In genomic region chr7:143331179-143331825, GRCh38 we compare ENCODE assay signal across 12 cellular contexts. TPM values are rescaled to one million over a fixed set of nuclear protein-coding genes. Genes with fewer than 3 reads are reported as not detected.
DNase-seq lines count a peak whose midpoint lies in the region; ATAC-seq, FAIRE-seq and TF ChIP-seq lines count a peak whose summit lies in the region.
"Had no signal": no experiment of that assay in that cellular context is flagged by ENCODE, and none has a peak within 500 bp of the region (broad histone marks: within the 10 kb centered on the region; RNA-seq: fewer than 3 reads in every experiment).

No MANE protein-coding gene starts in this region.

- DNase-seq in ACHN: peak; percentile 19
- DNase-seq in HS-27A (ENCODE audit: low read depth): peak; percentile 4
- no peak for DNase-seq in K562 (ENCODE audit: extremely low read depth in 1 of 4, low spot score in 3 of 4)
- DNase-seq in lung (ENCODE audit: low spot score): no peak
- no peak for DNase-seq in Karpas-422
- DNase-seq: NCI-H1436; stimulated activated naive CD4-positive, alpha-beta T cell treated with Interleukin-2 at 50 U/mL for 16 hours had no signal

- H3K4me1 ChIP-seq in K562 (replicated peaks in 1 of 2; ENCODE audit: control insufficient read depth in 2 of 2, insufficient read depth in 2 of 2, low read length in 2 of 2) (no peaks in the 10 kb centered on the region), lung (ENCODE audit: control insufficient read depth in 2 of 2, insufficient read depth in 2 of 2, low read length in 2 of 2) (no peaks in the 10 kb centered on the region), Karpas-422 (ENCODE audit: low read length) (no peaks in the 10 kb centered on the region)
- H3K4me1 ChIP-seq: BLaER1 had no signal

- H3K27me3 ChIP-seq in K562 (ENCODE audit: control insufficient read depth in 2 of 2, insufficient read depth in 2 of 2, low read length in 2 of 2): peaks cover 39 to 71% of the 10 kb centered on the region in 2 experiments
- H3K27me3 ChIP-seq in lung (ENCODE audit: control insufficient read depth, insufficient read depth): no peaks in the 10 kb centered on the region
- H3K27me3 ChIP-seq in Karpas-422 (ENCODE audit: low read length): no peaks in the 10 kb centered on the region
- H3K27me3 ChIP-seq: BLaER1 had no signal

- TF ChIP-seq CTCF in K562 (IDR thresholded peaks at IDR 0.05 in 2 of 3, conservative IDR thresholded peaks at IDR 0.05 in 1 of 3; ENCODE audit: insufficient read depth in 2 of 3, low read depth in 1 of 3, low read length in 3 of 3) (no peak), lung (IDR thresholded peaks at IDR 0.05; ENCODE audit: control extremely low read depth, extremely low read depth) (no peak)

- POLR2A ChIA-PET in K562 (lab: Yijun Ruan, JAX): interaction anchor here (0.8 kb wide), 1 partner anchor 49 kb away, joined by 3 read pairs; no protein-coding TSS in a partner anchor

- CTCF ChIA-PET in K562 (lab: Yijun Ruan, JAX; ENCODE audit: low intra/inter-chr PET ratio): no interaction called here

- no peak for TF ChIP-seq RAD21 in K562 (CRISPR knock-in tag; conservative IDR thresholded peaks at IDR 0.05 in 1 of 2, IDR thresholded peaks at IDR 0.05 in 1 of 2)

- H3K9me2 ChIP-seq in Karpas-422 (replicated peaks; ENCODE audit: insufficient read depth, low read length): no peaks in the 10 kb centered on the region

- H3K4me3 ChIP-seq in K562 (no peak overlapping the region), lung (no peak overlapping the region), Karpas-422 (ENCODE audit: low read length) (no peak overlapping the region)
- H3K4me3 ChIP-seq: BLaER1 had no signal

- BruUV-seq in K562 (replicated peaks; lab: Mats Ljungman, UMichigan): no TSS peak

- WGBS in K562 (ENCODE audit: insufficient coverage, low coverage, missing lambda C conversion rate): under 1% methylated on average over 8 of the region's 8 CpGs
- 81 to 83% methylated on average over 8 of the region's 8 CpGs for WGBS in lung, 2 donors

- intact Hi-C loops in K562 (cut with micrococcal nuclease): no loop called here

- no peak overlapping the region for H3K27ac ChIP-seq in K562 (ENCODE audit: extremely low read depth, low read depth, low read length)
- H3K27ac ChIP-seq in lung (ENCODE audit: low read depth in 1 of 2, low read length in 1 of 2): no peak overlapping the region
- H3K27ac ChIP-seq in Karpas-422 (ENCODE audit: low read length): no peak overlapping the region
- H3K27ac ChIP-seq: BLaER1, VCaP had no signal

- H3K9me1 ChIP-seq in K562 (ENCODE audit: control insufficient read depth, insufficient read depth, low read length): no peaks in the 10 kb centered on the region

- in situ Hi-C loops in ACHN (cut with HindIII; ENCODE audit: low pct_ligation_motif_present, low pct_unique_long_range_greater_than_20kb, low sequenced_read_pairs): no loop called here
- in situ Hi-C loops in K562 (cut with MboI): no loop called here

- H4K20me1 ChIP-seq in K562 (replicated peaks; ENCODE audit: control insufficient read depth, insufficient read depth, low read length): no peaks in the 10 kb centered on the region
- H4K20me1 ChIP-seq in Karpas-422 (ENCODE audit: insufficient read depth, low read depth, low read length): no peaks in the 10 kb centered on the region
- H4K20me1 ChIP-seq: BLaER1 had no signal

- H3K9ac ChIP-seq in K562 (ENCODE audit: insufficient read depth in 1 of 2, low read depth in 2 of 2, low read length in 2 of 2) (no peak overlapping the region), Karpas-422 (ENCODE audit: low read length) (no peak overlapping the region)
- H3K9ac ChIP-seq: BLaER1 had no signal

- TF ChIP-seq POLR2A in K562 (conservative IDR thresholded peaks at IDR 0.05): no peak

- TF ChIP-seq EP300 in K562 (IDR thresholded peaks at IDR 0.05; ENCODE audit: low read length): no peak

- H2AFZ ChIP-seq in K562 (ENCODE audit: low read depth, low read length) (no peak overlapping the region), Karpas-422 (ENCODE audit: low read length) (no peak overlapping the region)

- H3K36me3 ChIP-seq in K562 (ENCODE audit: control insufficient read depth, insufficient read depth, low read length) (no peaks in the 10 kb centered on the region), lung (ENCODE audit: control insufficient read depth in 2 of 2, insufficient read depth in 2 of 2, low read length in 2 of 2) (no peaks in the 10 kb centered on the region), Karpas-422 (ENCODE audit: insufficient read depth, low read length) (no peaks in the 10 kb centered on the region)
- H3K36me3 ChIP-seq: BLaER1 had no signal

- no peak for FAIRE-seq in K562 (lab: Jason Lieb, UNC)

- H3K79me2 ChIP-seq in K562 (ENCODE audit: control insufficient read depth, insufficient read depth, low read length) (no peaks in the 10 kb centered on the region), Karpas-422 (ENCODE audit: low read length) (no peaks in the 10 kb centered on the region)

- no peak overlapping the region for H3K4me2 ChIP-seq in K562 (ENCODE audit: insufficient read depth, low read length)
- H3K4me2 ChIP-seq in Karpas-422 (ENCODE audit: low read depth, low read length, poor library complexity, severe bottlenecking): no peak overlapping the region
- H3K4me2 ChIP-seq: BLaER1 had no signal

- no peaks in the 10 kb centered on the region for H3K9me3 ChIP-seq in K562 (replicated peaks; ENCODE audit: control insufficient read depth, insufficient read depth, low read depth, low read length)
- peaks cover 0 to under 1% of the 10 kb centered on the region in 2 donors for H3K9me3 ChIP-seq in lung (ENCODE audit: control insufficient read depth in 2 of 2, insufficient read depth in 1 of 2, low read length in 1 of 2)
- no peaks in the 10 kb centered on the region for H3K9me3 ChIP-seq in Karpas-422 (ENCODE audit: low read length)
- H3K9me3 ChIP-seq: BLaER1 had no signal

- ATAC-seq in K562: no peak
- ATAC-seq in lung (ENCODE audit: insufficient read depth, low FRiP score): peak; percentile 34
- ATAC-seq in HG02840 (IDR thresholded peaks at IDR 0.05; ENCODE audit: low FRiP score, unreplicated experiment): no peak
- ATAC-seq in HG03460 (IDR thresholded peaks at IDR 0.05; ENCODE audit: unreplicated experiment): no peak
- no peak for ATAC-seq in GM21576 (IDR thresholded peaks at IDR 0.05; ENCODE audit: unreplicated experiment)

RNA-seq across cellular contexts. Expression of gene CLCN1, which starts 15.4 kb away (rescaled TPM):
- not detected in 2 replicates for total RNA-seq in K562 (2011; cell fraction: chromatin; rRNA removed; ENCODE audit: low replicate concordance)
- total RNA-seq in K562 (2011; cell fraction: nucleolus; rRNA removed): not detected in 2 replicates
- not detected in 2 replicates for total RNA-seq in K562 (2011; cell fraction: nucleoplasm; rRNA removed)
- not detected in 2 replicates for total RNA-seq in K562 (2014; rRNA removed)
- 0.11 TPM in 1 of 2 replicates, not detected in the other for total RNA-seq in K562 (2014; rRNA removed; fragmentation: Illumina TruSeq; extraction: Trizol)
- total RNA-seq in K562 (2015; rRNA removed; fragmentation: Illumina TruSeq; extraction: Trizol): 0.04 TPM in 1 of 2 replicates, not detected in the other
- total RNA-seq in K562 (2021): not detected in 2 replicates
- polyA plus RNA-seq in K562 (2011; rRNA removed): 0.04 TPM in 1 of 2 replicates, not detected in the other
- 0.24 TPM in 1 of 2 replicates, not detected in the other for polyA plus RNA-seq in K562 (2011; cell fraction: cytosol; rRNA removed)
- not detected in 2 replicates for polyA plus RNA-seq in K562 (2011; cell fraction: nucleus; rRNA removed)
- 0.04 and 0.32 TPM in 2 replicates for polyA plus RNA-seq in K562 (2012)
- polyA plus RNA-seq in K562 (2014; fragmentation: Illumina TruSeq; extraction: Trizol): not detected in 2 replicates
- polyA plus RNA-seq in K562 (2014; fragmentation: Nextera tagmentation; extraction: Ambion mirVana): under 1 TPM in 1 of 2 experiments, not detected in 1; 0.07 TPM
- 0.01 and 0.09 TPM in 2 replicates for polyA plus RNA-seq in K562 (2014; rRNA removed)
- not detected in 2 replicates for polyA minus RNA-seq in K562 (2011; rRNA and poly(A)+ RNA removed)
- not detected in 2 replicates for polyA minus RNA-seq in K562 (2011; cell fraction: cytosol; rRNA and poly(A)+ RNA removed)
- polyA minus RNA-seq in K562 (2011; cell fraction: nucleus; rRNA and poly(A)+ RNA removed): 0.13 TPM in 1 of 2 replicates, not detected in the other
- under 1 TPM in 1 of 2 donors, not detected in 1; 0.18 TPM for total RNA-seq in lung
- polyA plus RNA-seq in lung: under 1 TPM in 1 of 2 donors, not detected in 1; 0.06 TPM
- total RNA-seq in Karpas-422 (2014; rRNA removed; shearing (Covaris generic); ENCODE audit: low replicate concordance): not detected in 2 replicates

RNA-seq across cellular contexts. Expression of gene FAM131B, which starts 31.2 kb away (rescaled TPM):
- total RNA-seq in K562 (2011; cell fraction: chromatin; rRNA removed; ENCODE audit: low replicate concordance): 0.07 TPM in 1 of 2 replicates, not detected in the other
- not detected in 2 replicates for total RNA-seq in K562 (2011; cell fraction: nucleolus; rRNA removed)
- not detected in 2 replicates for total RNA-seq in K562 (2011; cell fraction: nucleoplasm; rRNA removed)
- total RNA-seq in K562 (2014; rRNA removed) (not detected in 2 replicates), K562 (2014; rRNA removed; fragmentation: Illumina TruSeq; extraction: Trizol) (not detected in 2 replicates), K562 (2015; rRNA removed; fragmentation: Illumina TruSeq; extraction: Trizol) (not detected in 2 replicates), K562 (2021) (0.04 TPM in 2 replicates), lung (1 to 10 TPM in 1 of 2 donors, under 1 TPM in 1; 0.80 to 1.1 TPM)
- polyA plus RNA-seq in K562 (2011; rRNA removed) (0.03 and 0.11 TPM in 2 replicates), K562 (2014; fragmentation: Illumina TruSeq; extraction: Trizol) (not detected in 2 replicates), K562 (2014; fragmentation: Nextera tagmentation; extraction: Ambion mirVana) (not detected), K562 (2014; rRNA removed) (not detected in 2 replicates), lung (under 1 TPM; 0.18 to 0.29 TPM)
- not detected in 2 replicates for polyA plus RNA-seq in K562 (2011; cell fraction: cytosol; rRNA removed)
- 0.09 TPM in 1 of 2 replicates, not detected in the other for polyA plus RNA-seq in K562 (2011; cell fraction: nucleus; rRNA removed)
- 0.03 TPM in 2 replicates for polyA plus RNA-seq in K562 (2012)
- not detected in 2 replicates for polyA minus RNA-seq in K562 (2011; rRNA and poly(A)+ RNA removed)
- 0.29 TPM in 1 of 2 replicates, not detected in the other for polyA minus RNA-seq in K562 (2011; cell fraction: cytosol; rRNA and poly(A)+ RNA removed)
- 0.33 TPM in 1 of 2 replicates, not detected in the other for polyA minus RNA-seq in K562 (2011; cell fraction: nucleus; rRNA and poly(A)+ RNA removed)
- 0.11 TPM in 1 of 2 replicates, not detected in the other for total RNA-seq in Karpas-422 (2014; rRNA removed; shearing (Covaris generic); ENCODE audit: low replicate concordance)

RNA-seq across cellular contexts. Expression of gene CASP2, which starts 43.2 kb away (rescaled TPM):
- total RNA-seq in K562 (2011; cell fraction: chromatin; rRNA removed; ENCODE audit: low replicate concordance): 125 and 133 TPM in 2 replicates
- 50.5 and 53.8 TPM in 2 replicates for total RNA-seq in K562 (2011; cell fraction: nucleolus; rRNA removed)
- total RNA-seq in K562 (2011; cell fraction: nucleoplasm; rRNA removed): 91.9 and 132 TPM in 2 replicates
- total RNA-seq in K562 (2014; rRNA removed): 21.7 and 29.5 TPM in 2 replicates
- total RNA-seq in K562 (2014; rRNA removed; fragmentation: Illumina TruSeq; extraction: Trizol): 22.7 and 23.0 TPM in 2 replicates
- total RNA-seq in K562 (2015; rRNA removed; fragmentation: Illumina TruSeq; extraction: Trizol): 24.1 and 25.8 TPM in 2 replicates
- 64.8 and 64.9 TPM in 2 replicates for total RNA-seq in K562 (2021)
- polyA plus RNA-seq in K562 (2011; rRNA removed): 29.9 and 43.5 TPM in 2 replicates
- polyA plus RNA-seq in K562 (2011; cell fraction: cytosol; rRNA removed): 26.0 and 41.6 TPM in 2 replicates
- 72.1 and 80.4 TPM in 2 replicates for polyA plus RNA-seq in K562 (2011; cell fraction: nucleus; rRNA removed)
- 20.6 and 22.6 TPM in 2 replicates for polyA plus RNA-seq in K562 (2012)
- 36.7 and 44.5 TPM in 2 replicates for polyA plus RNA-seq in K562 (2014; fragmentation: Illumina TruSeq; extraction: Trizol)
- 10 to 100 TPM; 20.6 to 22.3 TPM for polyA plus RNA-seq in K562 (2014; fragmentation: Nextera tagmentation; extraction: Ambion mirVana)
- 18.8 and 22.2 TPM in 2 replicates for polyA plus RNA-seq in K562 (2014; rRNA removed)
- 99.3 and 105 TPM in 2 replicates for polyA minus RNA-seq in K562 (2011; rRNA and poly(A)+ RNA removed)
- polyA minus RNA-seq in K562 (2011; cell fraction: cytosol; rRNA and poly(A)+ RNA removed): 63.1 and 80.5 TPM in 2 replicates
- 38.5 and 59.5 TPM in 2 replicates for polyA minus RNA-seq in K562 (2011; cell fraction: nucleus; rRNA and poly(A)+ RNA removed)
- 10 to 100 TPM; 37.4 to 40.0 TPM for total RNA-seq in lung
- 1 to 10 TPM; 7.7 to 9.3 TPM for polyA plus RNA-seq in lung
- total RNA-seq in Karpas-422 (2014; rRNA removed; shearing (Covaris generic); ENCODE audit: low replicate concordance): 22.3 and 23.4 TPM in 2 replicates

RNA-seq across cellular contexts. Expression of gene TMEM139, which starts 46.5 kb away (rescaled TPM):
- 0.39 and 0.83 TPM in 2 replicates for total RNA-seq in K562 (2011; cell fraction: chromatin; rRNA removed; ENCODE audit: low replicate concordance)
- total RNA-seq in K562 (2011; cell fraction: nucleolus; rRNA removed): 0.33 and 1.1 TPM in 2 replicates
- 0.99 and 1.8 TPM in 2 replicates for total RNA-seq in K562 (2011; cell fraction: nucleoplasm; rRNA removed)
- total RNA-seq in K562 (2014; rRNA removed) (0.27 and 0.78 TPM in 2 replicates), K562 (2014; rRNA removed; fragmentation: Illumina TruSeq; extraction: Trizol) (0.87 and 1.1 TPM in 2 replicates), K562 (2015; rRNA removed; fragmentation: Illumina TruSeq; extraction: Trizol) (0.29 and 0.75 TPM in 2 replicates), K562 (2021) (0.81 and 1.5 TPM in 2 replicates), lung (10 to 100 TPM; 12.2 to 26.9 TPM)
- polyA plus RNA-seq in K562 (2011; rRNA removed) (0.20 and 0.31 TPM in 2 replicates), K562 (2014; fragmentation: Illumina TruSeq; extraction: Trizol) (1.2 and 1.8 TPM in 2 replicates), K562 (2014; fragmentation: Nextera tagmentation; extraction: Ambion mirVana) (1 to 10 TPM in 1 of 2 experiments, under 1 TPM in 1; 0.79 to 1.1 TPM), K562 (2014; rRNA removed) (0.44 and 2.0 TPM in 2 replicates), lung (10 to 100 TPM in 1 of 2 donors, 1 to 10 TPM in 1; 8.4 to 31.8 TPM)
- polyA plus RNA-seq in K562 (2011; cell fraction: cytosol; rRNA removed): 0.09 and 0.16 TPM in 2 replicates
- 0.48 and 0.53 TPM in 2 replicates for polyA plus RNA-seq in K562 (2011; cell fraction: nucleus; rRNA removed)
- 0.91 and 1.2 TPM in 2 replicates for polyA plus RNA-seq in K562 (2012)
- 0.11 and 0.15 TPM in 2 replicates for polyA minus RNA-seq in K562 (2011; rRNA and poly(A)+ RNA removed)
- not detected in 2 replicates for polyA minus RNA-seq in K562 (2011; cell fraction: cytosol; rRNA and poly(A)+ RNA removed)
- 0.13 and 0.56 TPM in 2 replicates for polyA minus RNA-seq in K562 (2011; cell fraction: nucleus; rRNA and poly(A)+ RNA removed)
- not detected in 2 replicates for total RNA-seq in Karpas-422 (2014; rRNA removed; shearing (Covaris generic); ENCODE audit: low replicate concordance)

RNA-seq across cellular contexts. Expression of gene ZYX, which starts 49.8 kb away (rescaled TPM):
- 38.7 and 99.5 TPM in 2 replicates for total RNA-seq in K562 (2011; cell fraction: chromatin; rRNA removed; ENCODE audit: low replicate concordance)
- total RNA-seq in K562 (2011; cell fraction: nucleolus; rRNA removed): 54.7 and 66.9 TPM in 2 replicates
- 41.5 and 64.4 TPM in 2 replicates for total RNA-seq in K562 (2011; cell fraction: nucleoplasm; rRNA removed)
- total RNA-seq in K562 (2014; rRNA removed) (26.9 and 37.8 TPM in 2 replicates), K562 (2014; rRNA removed; fragmentation: Illumina TruSeq; extraction: Trizol) (9.2 and 11.5 TPM in 2 replicates), K562 (2015; rRNA removed; fragmentation: Illumina TruSeq; extraction: Trizol) (15.7 and 17.3 TPM in 2 replicates), K562 (2021) (114 and 130 TPM in 2 replicates), lung (100 to 1,000 TPM; 100 to 310 TPM)
- polyA plus RNA-seq in K562 (2011; rRNA removed) (9.0 and 18.5 TPM in 2 replicates), K562 (2014; fragmentation: Illumina TruSeq; extraction: Trizol) (81.7 and 116 TPM in 2 replicates), K562 (2014; fragmentation: Nextera tagmentation; extraction: Ambion mirVana) (1 to 10 TPM; 1.8 to 3.1 TPM), K562 (2014; rRNA removed) (30.0 and 35.0 TPM in 2 replicates), lung (100 to 1,000 TPM in 1 of 2 donors, 10 to 100 TPM in 1; 98.9 to 266 TPM)
- polyA plus RNA-seq in K562 (2011; cell fraction: cytosol; rRNA removed): 15.7 and 26.2 TPM in 2 replicates
- polyA plus RNA-seq in K562 (2011; cell fraction: nucleus; rRNA removed): 53.7 and 98.4 TPM in 2 replicates
- polyA plus RNA-seq in K562 (2012): 141 and 252 TPM in 2 replicates
- 8.3 and 9.5 TPM in 2 replicates for polyA minus RNA-seq in K562 (2011; rRNA and poly(A)+ RNA removed)
- polyA minus RNA-seq in K562 (2011; cell fraction: cytosol; rRNA and poly(A)+ RNA removed): 57.5 and 83.9 TPM in 2 replicates
- 35.4 and 38.0 TPM in 2 replicates for polyA minus RNA-seq in K562 (2011; cell fraction: nucleus; rRNA and poly(A)+ RNA removed)
- total RNA-seq in Karpas-422 (2014; rRNA removed; shearing (Covaris generic); ENCODE audit: low replicate concordance): 9.2 and 12.0 TPM in 2 replicates

Comparison
In these comparisons a context has a peak if more than half of its experiments do, and no peak if none do; other contexts are left out.
1. DNase-seq: peak in ACHN (single experiment) and HS-27A (single experiment); none in K562 (0 of 4), lung (single experiment) and Karpas-422 (single experiment).